In genomic region chr12:28191690-28192089, GRCh38 we compare ENCODE assay signal across 8 cellular contexts. TPM values are rescaled to one million over a fixed set of nuclear protein-coding genes. Genes with fewer than 3 reads are reported as not detected.
DNase-seq lines count a peak whose midpoint lies in the region; ATAC-seq and TF ChIP-seq lines count a peak whose summit lies in the region.

No MANE protein-coding gene starts in this region.

- POLR2A ChIA-PET in Panc1 (lab: Charles Lee) = no interaction called here

- no TSS peak for BruUV-seq in Panc1 (replicated peaks; lab: Mats Ljungman, UMichigan)

- H3K4me2 ChIP-seq in GM23338 = peak overlapping the region; percentile 98

- intact Hi-C loops in Panc1 (cut with micrococcal nuclease; ENCODE audit: unreplicated experiment) = no loop called here

- peaks cover 5% of the 10 kb centered on the region for H3K27me3 Mint-ChIP-seq in GM23338 (ENCODE audit: insufficient read depth, low read depth, poor library complexity)

- DNase-seq in GM23338 (ENCODE audit: low spot score) (peak; percentile 9), Panc1 (ENCODE audit: low read depth, low spot score) (no peak), coronary artery (ENCODE audit: low spot score) (no peak), myocyte (ENCODE audit: low read depth) (peak; percentile 11), NCI-H1694 treated with DMSO at 0.1 percent for 48 hours (lab: John Stamatoyannopoulos, UW) (no peak), NCI-H187 (lab: John Stamatoyannopoulos, UW) (no peak), NK-92 (lab: John Stamatoyannopoulos, UW; ENCODE audit: unreplicated experiment) (no peak)

- peaks cover 21% of the 10 kb centered on the region for H3K9me3 Mint-ChIP-seq in GM23338

- H4K20me1 ChIP-seq in GM23338 (replicated peaks; ENCODE audit: insufficient read depth) = no peaks in the 10 kb centered on the region

- no peaks in the 10 kb centered on the region for H3K9me2 ChIP-seq in GM23338 (ENCODE audit: insufficient read depth)

- H3K4me1 ChIP-seq in GM23338 (ENCODE audit: insufficient read depth) (peaks cover 7% of the 10 kb centered on the region; the same call in 1 of the 2 replicates), Panc1 (ENCODE audit: control insufficient read depth, insufficient read depth, low read length) (peaks cover 17% of the 10 kb centered on the region)

- no peaks in the 10 kb centered on the region for H3F3A ChIP-seq in GM23338 (replicated peaks; ENCODE audit: low read depth)

- ATAC-seq in GM23338 (no peak), Panc1 (no peak), HG02870 (IDR thresholded peaks at IDR 0.05; ENCODE audit: unreplicated experiment) (no peak)

- no peak for TF ChIP-seq CTCF in GM23338 (conservative IDR thresholded peaks at IDR 0.05; ENCODE audit: low read depth in 2 of 2)
- TF ChIP-seq CTCF in Panc1 (IDR thresholded peaks at IDR 0.05) = no peak
- TF ChIP-seq CTCF in coronary artery (IDR thresholded peaks at IDR 0.05) = no peak

- H3K4me3 ChIP-seq in GM23338 = peak overlapping the region; percentile 87
- peak overlapping the region; percentile 71 to 97 for H3K4me3 ChIP-seq in Panc1 (ENCODE audit: low read depth in 2 of 2, low read length in 2 of 2)
- peak overlapping the region; percentile 88 for H3K4me3 ChIP-seq in coronary artery

- CTCF ChIA-PET in Panc1 (lab: Charles Lee) = no interaction called here

- in situ Hi-C loops in Panc1 (cut with HindIII; ENCODE audit: low pct_unique_long_range_greater_than_20kb, low sequenced_read_pairs) = no loop called here

- H3K9me3 ChIP-seq in Panc1 (ENCODE audit: control insufficient read depth, insufficient read depth, low read depth, low read length) = peaks cover 9% of the 10 kb centered on the region; the same call in 1 of the 2 replicates

- H3K36me3 ChIP-seq in GM23338 (ENCODE audit: insufficient read depth) (no peaks in the 10 kb centered on the region), Panc1 (ENCODE audit: control insufficient read depth, insufficient read depth, low read length) (no peaks in the 10 kb centered on the region)

- no peak overlapping the region for H2AFZ ChIP-seq in GM23338

- peaks cover 6% of the 10 kb centered on the region for H3K4me1 Mint-ChIP-seq in GM23338

- peaks cover 57% of the 10 kb centered on the region for H3K79me2 ChIP-seq in GM23338 (replicated peaks; ENCODE audit: insufficient read depth)

- H3K36me3 Mint-ChIP-seq in GM23338 (ENCODE audit: low read depth) = peaks cover 20% of the 10 kb centered on the region

- H3K27ac ChIP-seq in GM23338 (ENCODE audit: low read depth) (no peak overlapping the region), Panc1 (ENCODE audit: low read length) (peak overlapping the region; percentile 95), coronary artery (peak overlapping the region; percentile 98)

- no peaks in the 10 kb centered on the region for H3K27me3 ChIP-seq in GM23338 (ENCODE audit: insufficient read depth)
- no peaks in the 10 kb centered on the region for H3K27me3 ChIP-seq in Panc1 (ENCODE audit: control insufficient read depth, insufficient read depth, low read length)

- H3K27ac Mint-ChIP-seq in GM23338 = peak overlapping the region; percentile 21; the same call in 1 of the 2 replicates

- H3K4me3 Mint-ChIP-seq in GM23338 = peak overlapping the region; percentile 93

TF ChIP-seq in GM23338, 12 proteins besides CTCF, POLR2A, EP300 and RAD21:
- TF ChIP-seq CREB1 (CRISPR knock-in tag; IDR thresholded peaks at IDR 0.05; ENCODE audit: low read depth) (no peak), NANOG (IDR thresholded peaks at IDR 0.05; ENCODE audit: borderline replicate concordance) (no peak), ZNF462 (CRISPR knock-in tag; IDR thresholded peaks at IDR 0.05) (no peak), JUNB (IDR thresholded peaks at IDR 0.05; ENCODE audit: unreplicated experiment) (no peak), STAT1 (IDR thresholded peaks at IDR 0.05; ENCODE audit: unreplicated experiment) (no peak), EZH2 (IDR thresholded peaks at IDR 0.05; ENCODE audit: low read depth, unreplicated experiment) (no peak), ETS1 (IDR thresholded peaks at IDR 0.05) (no peak), ZNF114 (CRISPR knock-in tag; IDR thresholded peaks at IDR 0.05) (no peak)

RNA-seq across cellular contexts. Expression of gene CCDC91, which starts 1.4 kb away (rescaled TPM):
- 17.0 and 24.7 TPM in 2 replicates for total RNA-seq in GM23338 (2014; rRNA removed; shearing (Covaris generic))
- 40.0 and 48.7 TPM in 2 replicates for polyA plus RNA-seq in GM23338 (2016; fragmentation: Nextera tagmentation; extraction: Ambion mirVana)
- total RNA-seq in Panc1 (2021; ENCODE audit: unreplicated experiment) = 26.9 TPM
- polyA plus RNA-seq in Panc1 (2012; ENCODE audit: insufficient read length) = 33.2 TPM
- total RNA-seq in myocyte = 17.5 and 18.5 TPM in 2 replicates
- polyA plus RNA-seq in myocyte (2012) = 9.7 TPM

Comparison
In these comparisons a context has a peak if more than half of its experiments do, and no peak if none do; other contexts are left out.
1. DNase-seq: peak in GM23338 (single experiment) and myocyte (single experiment); none in Panc1 (single experiment), coronary artery (single experiment), NCI-H1694 treated with DMSO at 0.1 percent for 48 hours (single experiment), NCI-H187 (0 of 2) and NK-92 (single experiment).
2. Peak in every context shown above with its lines, with median percentiles within 50 percentile points of each other: H3K4me3 ChIP-seq.